In the genomic region with DNA sequence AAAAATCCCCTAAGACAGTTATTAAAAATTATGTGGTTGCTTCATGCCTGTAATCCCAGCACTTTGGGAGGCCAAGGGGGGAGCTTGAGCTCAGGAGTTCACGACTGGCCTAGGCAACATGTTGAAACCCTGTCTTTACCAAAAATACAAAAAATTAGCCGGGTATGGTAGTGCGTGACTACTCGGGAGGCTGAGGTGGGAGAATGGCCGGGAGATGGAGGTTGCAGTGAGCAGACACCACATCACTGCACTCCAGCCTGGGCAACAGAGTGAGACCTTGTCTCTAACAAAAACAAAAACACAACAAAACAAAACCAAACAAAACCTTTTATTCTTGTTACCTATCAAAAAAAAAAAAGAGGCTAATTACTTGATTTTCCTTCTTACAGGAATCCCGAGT, we compare ENCODE assay signal across 10 cellular contexts. TPM values are rescaled to one million over a fixed set of nuclear protein-coding genes. Genes with fewer than 3 reads are reported as not detected.
A peak's percentile ranks its signal among the peaks of the same experiment; 100 is the strongest.
DNase-seq lines count a peak whose midpoint lies in the region; ATAC-seq, FAIRE-seq and TF ChIP-seq lines count a peak whose summit lies in the region.
"Had no signal": no experiment of that assay in that cellular context is flagged by ENCODE, and none has a peak within 500 bp of the region (broad histone marks: within the 10 kb centered on the region; RNA-seq: fewer than 3 reads in every experiment).

No MANE protein-coding gene starts in this region.

- intact Hi-C loops in aorta (cut with DNase I) = loop anchor here (2.0 to 5.0 kb wide), 3 partner anchors 31 to 507 kb away; partner anchors contain the start of gene RBBP5 (in 1 of the 2)

- peaks cover 12% of the 10 kb centered on the region for H3K4me1 ChIP-seq in RWPE2 (ENCODE audit: insufficient read depth, poor library complexity, severe bottlenecking)
- H3K4me1 ChIP-seq in H1 (replicated peaks in 1 of 4; ENCODE audit: control insufficient read depth in 3 of 4, insufficient read depth in 4 of 4, low read length in 3 of 4) = no peaks in the 10 kb centered on the region; a peak in 2 of 7 replicates
- H3K4me1 ChIP-seq in osteoblast (ENCODE audit: insufficient read depth, low read length) = peaks cover 23% of the 10 kb centered on the region
- peaks cover 0 to 48% (median 10%) of the 10 kb centered on the region in 3 donors for H3K4me1 ChIP-seq in gastroesophageal sphincter
- peaks cover 2 to 3% of the 10 kb centered on the region in 2 donors for H3K4me1 ChIP-seq in aorta (ENCODE audit: control insufficient read depth in 1 of 2, insufficient read depth in 2 of 2, low read length in 2 of 2)

- no peak for FAIRE-seq in H1 (lab: Jason Lieb, UNC)

- H4K5ac ChIP-seq in H1 (ENCODE audit: insufficient read length, low read depth, low read length) = no peak overlapping the region

- no peak overlapping the region for H2BK12ac ChIP-seq in H1 (ENCODE audit: low read depth, low read length)

- no peak overlapping the region for H2AK5ac ChIP-seq in H1 (ENCODE audit: low read depth, low read length)

- H3K27ac ChIP-seq in RWPE2 (ENCODE audit: poor library complexity, severe bottlenecking) (peak overlapping the region; percentile 93), H1 (ENCODE audit: low read depth, low read length) (no peak overlapping the region), osteoblast (ENCODE audit: low read depth, low read length) (peak overlapping the region; percentile 80), gastroesophageal sphincter (peak overlapping the region in 2 of 4 donors; percentile 96 to 97), aorta (ENCODE audit: low read depth in 1 of 2, low read length in 2 of 2) (no peak overlapping the region)

- no peak overlapping the region for H2BK20ac ChIP-seq in H1 (ENCODE audit: low read length)

- no peak for TF ChIP-seq RAD21 in H1 (IDR thresholded peaks at IDR 0.05 in 1 of 2, conservative IDR thresholded peaks at IDR 0.05 in 1 of 2; ENCODE audit: low read depth in 2 of 2, low read length in 2 of 2)

- 87% methylated on average over 6 of the region's 6 CpGs; no CpG with 5 or more reads in 1 of the 2 experiments for WGBS in H1 (ENCODE audit: extremely low coverage in 1 of 2, insufficient coverage in 1 of 2, insufficient read length in 1 of 2, insufficient replicate concordance in 2 of 2, low coverage in 1 of 2, low lambda C conversion rate in 2 of 2, missing lambda C conversion rate in 1 of 2), 2 experiments
- WGBS in gastroesophageal sphincter (ENCODE audit: low coverage in 1 of 2), 2 donors = 69 to 80% methylated on average over 6 of the region's 6 CpGs
- WGBS in aorta, 2 donors = 78 to 82% methylated on average over 6 of the region's 6 CpGs

- H2BK120ac ChIP-seq in H1 (replicated peaks; ENCODE audit: low read depth, low read length) = no peak overlapping the region

- no peak overlapping the region for H4K8ac ChIP-seq in H1 (ENCODE audit: extremely low read depth, insufficient read depth, low read length)

- peaks cover 6% of the 10 kb centered on the region for H3K36me3 ChIP-seq in RWPE2 (ENCODE audit: low read depth)
- H3K36me3 ChIP-seq in H1 (ENCODE audit: control insufficient read depth in 2 of 4, insufficient read depth in 4 of 4, low read length in 3 of 4) = no peaks in the 10 kb centered on the region
- no peaks in the 10 kb centered on the region for H3K36me3 ChIP-seq in osteoblast (ENCODE audit: insufficient read depth, low read length)
- no peaks in the 10 kb centered on the region for H3K36me3 ChIP-seq in gastroesophageal sphincter
- H3K36me3 ChIP-seq in aorta (ENCODE audit: control insufficient read depth in 1 of 2, insufficient read depth in 2 of 2, low read length in 1 of 2) = no peaks in the 10 kb centered on the region

- H3K4ac ChIP-seq in H1 (replicated peaks; ENCODE audit: insufficient read length, low read depth, low read length) = no peak overlapping the region

- H3K18ac ChIP-seq in H1 (ENCODE audit: extremely low read depth, low read length) = no peak overlapping the region

- H4K91ac ChIP-seq in H1 (replicated peaks; ENCODE audit: insufficient read length, low read length) = no peak overlapping the region

- ATAC-seq in RWPE2 (ENCODE audit: low read depth) (no peak), gastroesophageal sphincter (no peak), aorta (ENCODE audit: low FRiP score) (no peak)

- H3K27me3 ChIP-seq in RWPE2 (ENCODE audit: insufficient read depth, poor library complexity, severe bottlenecking) (no peaks in the 10 kb centered on the region), H1 (replicated peaks in 1 of 4; ENCODE audit: control insufficient read depth in 3 of 4, extremely low read depth in 1 of 4, insufficient read depth in 3 of 4, low read length in 3 of 4) (no peaks in the 10 kb centered on the region), osteoblast (ENCODE audit: insufficient read depth, low read length) (no peaks in the 10 kb centered on the region), gastroesophageal sphincter (no peaks in the 10 kb centered on the region), aorta (ENCODE audit: control insufficient read depth in 1 of 2, insufficient read depth in 2 of 2, low read length in 1 of 2) (no peaks in the 10 kb centered on the region)

- H3K4me2 ChIP-seq in H1 (ENCODE audit: insufficient read depth in 1 of 2, low read depth in 2 of 2, low read length in 2 of 2) (peak overlapping the region; percentile 58 to 86; a peak in 2 of 4 replicates), osteoblast (ENCODE audit: insufficient read depth, low read length) (peak overlapping the region; percentile 74)

- no peak for TF ChIP-seq EP300 in H1 (IDR thresholded peaks at IDR 0.05; ENCODE audit: borderline replicate concordance in 1 of 2, low read depth in 2 of 2, low read length in 2 of 2)
- TF ChIP-seq EP300 in gastroesophageal sphincter (IDR thresholded peaks at IDR 0.05) = no peak

- peaks cover 3% of the 10 kb centered on the region; the same call in 1 of the 2 replicates for H3K23me2 ChIP-seq in H1 (ENCODE audit: low read depth, low read length)

- H3K9ac ChIP-seq in H1 (replicated peaks in 1 of 4; ENCODE audit: extremely low read depth in 1 of 4, low read depth in 3 of 4, low read length in 3 of 4) = no peak overlapping the region

- no peak overlapping the region for H3K14ac ChIP-seq in H1 (ENCODE audit: insufficient read length)

- TF ChIP-seq POLR2A in H1 (IDR thresholded peaks at IDR 0.05; ENCODE audit: control extremely low read depth in 1 of 2, low read depth in 2 of 2, low read length in 2 of 2) (no peak), gastroesophageal sphincter (IDR thresholded peaks at IDR 0.05) (no peak)

- H3K9me3 ChIP-seq in RWPE2 (ENCODE audit: severe bottlenecking) = no peaks in the 10 kb centered on the region
- no peaks in the 10 kb centered on the region for H3K9me3 ChIP-seq in H1 (ENCODE audit: insufficient read depth in 2 of 2, low read depth in 1 of 2, low read length in 1 of 2)
- H3K9me3 ChIP-seq in osteoblast (ENCODE audit: low read depth, low read length) = no peaks in the 10 kb centered on the region
- no peaks in the 10 kb centered on the region for H3K9me3 ChIP-seq in gastroesophageal sphincter
- no peaks in the 10 kb centered on the region for H3K9me3 ChIP-seq in aorta (ENCODE audit: control insufficient read depth, low read length)

- no peak overlapping the region for H3K56ac ChIP-seq in H1 (replicated peaks; ENCODE audit: insufficient read length, low read depth, low read length)

- H3K23ac ChIP-seq in H1 (ENCODE audit: insufficient read length) = no peak overlapping the region

- POLR2A ChIA-PET in H1 (lab: Charles Lee; ENCODE audit: partially characterized antibody) = interaction anchor here (1.0 to 3.5 kb wide), 2 partner anchors 11 to 41 kb away, joined by 3 to 18 read pairs; no protein-coding TSS in a partner anchor

- no peak overlapping the region for H2BK15ac ChIP-seq in H1 (ENCODE audit: low read length)

- H2AFZ ChIP-seq in H1 (ENCODE audit: low read length) (no peak overlapping the region), osteoblast (ENCODE audit: low read length) (no peak overlapping the region)

- CTCF ChIA-PET in H1 (lab: Charles Lee; ENCODE audit: partially characterized antibody) = interaction anchor here (0.5 to 19.2 kb wide), 7 partner anchors 12 to 207 kb away, joined by 3 to 282 read pairs (median 4); no protein-coding TSS in a partner anchor

- H3K79me2 ChIP-seq in H1 (ENCODE audit: control insufficient read depth in 1 of 2, insufficient read depth in 2 of 2, low read length in 2 of 2) (peaks cover 12 to 56% of the 10 kb centered on the region in 2 experiments), osteoblast (ENCODE audit: insufficient read depth, low read length) (peaks cover 59% of the 10 kb centered on the region)

- peak overlapping the region; percentile 98 for H3K4me3 ChIP-seq in GM12865 (ENCODE audit: low read depth, low read length)
- H3K4me3 ChIP-seq in RWPE2 (ENCODE audit: severe bottlenecking) = no peak overlapping the region
- H3K4me3 ChIP-seq in H1 (ENCODE audit: extremely low read depth in 1 of 4, insufficient read depth in 2 of 4, low read depth in 3 of 4, low read length in 4 of 4) = peak overlapping the region in 1 of 4 experiments; percentile 78; a peak in 2 of 8 replicates
- no peak overlapping the region for H3K4me3 ChIP-seq in osteoblast (ENCODE audit: insufficient read depth, low read length)
- H3K4me3 ChIP-seq in gastroesophageal sphincter = no peak overlapping the region
- H3K4me3 ChIP-seq in aorta (ENCODE audit: low read length in 2 of 2) = no peak overlapping the region

- no peak overlapping the region for H2BK5ac ChIP-seq in H1 (ENCODE audit: low read depth, low read length)

- peaks cover 0 to 4% of the 10 kb centered on the region in 2 experiments for H4K20me1 ChIP-seq in H1 (replicated peaks in 1 of 2; ENCODE audit: control insufficient read depth in 1 of 2, insufficient read depth in 2 of 2, low read length in 2 of 2)
- no peaks in the 10 kb centered on the region for H4K20me1 ChIP-seq in osteoblast (ENCODE audit: insufficient read depth, low read length)

- H3K79me1 ChIP-seq in H1 (ENCODE audit: low read depth, low read length) = peaks cover 3% of the 10 kb centered on the region; the same call in 1 of the 2 replicates

- DNase-seq in GM12865 (ENCODE audit: low read depth) = peak; percentile 40
- no peak for DNase-seq in RWPE2 (ENCODE audit: low spot score)
- no peak for DNase-seq in H1 (ENCODE audit: low read depth in 1 of 2, low spot score in 2 of 2)
- no peak for DNase-seq in osteoblast (ENCODE audit: insufficient read length, low spot score, missing footprints)
- DNase-seq in GM10266 (ENCODE audit: extremely low spot score) = no peak
- DNase-seq in DMS153 (lab: John Stamatoyannopoulos, UW) = no peak
- DNase-seq in aorta = no peak
- DNase-seq: activated gamma-delta T cell, NCI-H526 had no signal

- TF ChIP-seq CTCF in GM12865 (IDR thresholded peaks at IDR 0.05; ENCODE audit: insufficient read depth, low read depth, low read length, missing control alignments) (no peak), RWPE2 (IDR thresholded peaks at IDR 0.05; ENCODE audit: poor library complexity, severe bottlenecking) (no peak), H1 (IDR thresholded peaks at IDR 0.05; ENCODE audit: control extremely low read depth in 1 of 3, insufficient read depth in 1 of 3, low read depth in 1 of 3, low read length in 3 of 3) (no peak), osteoblast (IDR thresholded peaks at IDR 0.05; ENCODE audit: extremely low read depth, low read depth, low read length) (no peak), GM10266 (IDR thresholded peaks at IDR 0.05; ENCODE audit: control insufficient read depth, insufficient read depth, low read depth, missing control alignments) (no peak), gastroesophageal sphincter (IDR thresholded peaks at IDR 0.05) (no peak)

RNA-seq across cellular contexts. Expression of gene ELK4, which starts 2.1 kb away (rescaled TPM):
- total RNA-seq in H1 (2021; fragmentation: NEBNext Ultra II Directional; extraction: Animal tissue kit (Norgen Biotek cat#: 25700)) = 23.3 and 26.3 TPM in 2 replicates
- 2.5 and 2.9 TPM in 2 replicates for polyA plus RNA-seq in H1 (2011; rRNA removed)
- 4.0 TPM for polyA plus RNA-seq in H1 (2011; cell fraction: cytosol; rRNA removed)
- 4.1 TPM for polyA plus RNA-seq in H1 (2011; cell fraction: nucleus; rRNA removed)
- 4.2 to 7.4 TPM (median 5.9 TPM) in 4 replicates for polyA plus RNA-seq in H1 (2012, experiment 1 of 2)
- polyA plus RNA-seq in H1 (2012, experiment 2 of 2) = 1.6 TPM
- polyA plus RNA-seq in H1 (2013, experiment 1 of 2) = 9.6 TPM
- polyA plus RNA-seq in H1 (2013, experiment 2 of 2) = 8.7 TPM
- 11.5 and 11.6 TPM in 2 replicates for polyA minus RNA-seq in H1 (2011; rRNA and poly(A)+ RNA removed)
- polyA minus RNA-seq in H1 (2011; cell fraction: cytosol; rRNA and poly(A)+ RNA removed) = 6.1 TPM
- polyA minus RNA-seq in H1 (2011; cell fraction: nucleus; rRNA and poly(A)+ RNA removed) = 13.7 TPM
- total RNA-seq in osteoblast = 27.1 and 30.4 TPM in 2 replicates
- total RNA-seq in gastroesophageal sphincter = 10 to 100 TPM; 23.2 to 24.6 (median 23.6) TPM
- total RNA-seq in aorta = 10 to 100 TPM; 66.1 to 90.4 TPM
- polyA plus RNA-seq in aorta = 1 to 10 TPM; 6.0 to 6.5 TPM

RNA-seq across cellular contexts. Expression of gene SLC45A3, which starts 50.6 kb away (rescaled TPM):
- 12.5 and 13.0 TPM in 2 replicates for total RNA-seq in H1 (2021; fragmentation: NEBNext Ultra II Directional; extraction: Animal tissue kit (Norgen Biotek cat#: 25700))
- polyA plus RNA-seq in H1 (2011; rRNA removed) (14.3 and 19.7 TPM in 2 replicates), aorta (10 to 100 TPM in 1 of 2 donors, 1 to 10 TPM in 1; 3.0 to 14.1 TPM)
- polyA plus RNA-seq in H1 (2011; cell fraction: cytosol; rRNA removed) = 17.4 TPM
- polyA plus RNA-seq in H1 (2011; cell fraction: nucleus; rRNA removed) = 38.5 TPM
- polyA plus RNA-seq in H1 (2012, experiment 1 of 2) = 8.3 to 13.3 TPM (median 12.8 TPM) in 4 replicates
- 12.2 TPM for polyA plus RNA-seq in H1 (2012, experiment 2 of 2)
- 12.9 TPM for polyA plus RNA-seq in H1 (2013, experiment 1 of 2)
- 13.1 TPM for polyA plus RNA-seq in H1 (2013, experiment 2 of 2)
- 9.2 and 9.9 TPM in 2 replicates for polyA minus RNA-seq in H1 (2011; rRNA and poly(A)+ RNA removed)
- 7.6 TPM for polyA minus RNA-seq in H1 (2011; cell fraction: cytosol; rRNA and poly(A)+ RNA removed)
- polyA minus RNA-seq in H1 (2011; cell fraction: nucleus; rRNA and poly(A)+ RNA removed) = 12.6 TPM
- total RNA-seq in osteoblast (1.1 and 1.5 TPM in 2 replicates), gastroesophageal sphincter (1 to 10 TPM in 3 of 4 donors, under 1 TPM in 1; 0.84 to 1.3 (median 1.1) TPM), aorta (1 to 10 TPM; 4.8 to 7.0 TPM)

Comparison
In these comparisons a context has a peak if more than half of its experiments do, and no peak if none do; other contexts are left out.
1. H3K27ac ChIP-seq: peak in RWPE2 (single experiment) and osteoblast (single experiment); none in H1 (single experiment) and aorta (0 of 2).